2 cellular contexts compared by ENCODE assay signal in genomic region chrX:129721414-129721813, GRCh38.
TF ChIP-seq lines count a peak whose summit lies in the region.

No MANE protein-coding gene starts in this region.

TF ChIP-seq in K562, 482 proteins besides CTCF, POLR2A, EP300 and RAD21 (continues in another document):
- TF ChIP-seq MXD1 (CRISPR knock-in tag; IDR thresholded peaks at IDR 0.05; ENCODE audit: borderline replicate concordance, poor library complexity, severe bottlenecking) = no peak
- TF ChIP-seq NCOA4 (IDR thresholded peaks at IDR 0.05; ENCODE audit: partially characterized antibody) = no peak
- TF ChIP-seq MEIS2 (IDR thresholded peaks at IDR 0.05; ENCODE audit: partially characterized antibody) = no peak
- no peak for TF ChIP-seq HMG20B (CRISPR knock-in tag; IDR thresholded peaks at IDR 0.05)
- TF ChIP-seq MCM3 (IDR thresholded peaks at IDR 0.05) = no peak
- TF ChIP-seq, protein P1, sequence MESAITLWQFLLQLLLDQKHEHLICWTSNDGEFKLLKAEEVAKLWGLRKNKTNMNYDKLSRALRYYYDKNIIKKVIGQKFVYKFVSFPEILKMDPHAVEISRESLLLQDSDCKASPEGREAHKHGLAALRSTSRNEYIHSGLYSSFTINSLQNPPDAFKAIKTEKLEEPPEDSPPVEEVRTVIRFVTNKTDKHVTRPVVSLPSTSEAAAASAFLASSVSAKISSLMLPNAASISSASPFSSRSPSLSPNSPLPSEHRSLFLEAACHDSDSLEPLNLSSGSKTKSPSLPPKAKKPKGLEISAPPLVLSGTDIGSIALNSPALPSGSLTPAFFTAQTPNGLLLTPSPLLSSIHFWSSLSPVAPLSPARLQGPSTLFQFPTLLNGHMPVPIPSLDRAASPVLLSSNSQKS (CRISPR knock-in tag; IDR thresholded peaks at IDR 0.05) = no peak
- TF ChIP-seq PTRF (tag; IDR thresholded peaks at IDR 0.05) = no peak
- TF ChIP-seq CCAR2 (IDR thresholded peaks at IDR 0.05; ENCODE audit: low read depth, low read length) = no peak
- peak; percentile 62 for TF ChIP-seq ZFP36 (IDR thresholded peaks at IDR 0.05; ENCODE audit: low read depth, low read length, partially characterized antibody)
- TF ChIP-seq BRD4 (IDR thresholded peaks at IDR 0.05) = no peak
- TF ChIP-seq, protein P2, sequence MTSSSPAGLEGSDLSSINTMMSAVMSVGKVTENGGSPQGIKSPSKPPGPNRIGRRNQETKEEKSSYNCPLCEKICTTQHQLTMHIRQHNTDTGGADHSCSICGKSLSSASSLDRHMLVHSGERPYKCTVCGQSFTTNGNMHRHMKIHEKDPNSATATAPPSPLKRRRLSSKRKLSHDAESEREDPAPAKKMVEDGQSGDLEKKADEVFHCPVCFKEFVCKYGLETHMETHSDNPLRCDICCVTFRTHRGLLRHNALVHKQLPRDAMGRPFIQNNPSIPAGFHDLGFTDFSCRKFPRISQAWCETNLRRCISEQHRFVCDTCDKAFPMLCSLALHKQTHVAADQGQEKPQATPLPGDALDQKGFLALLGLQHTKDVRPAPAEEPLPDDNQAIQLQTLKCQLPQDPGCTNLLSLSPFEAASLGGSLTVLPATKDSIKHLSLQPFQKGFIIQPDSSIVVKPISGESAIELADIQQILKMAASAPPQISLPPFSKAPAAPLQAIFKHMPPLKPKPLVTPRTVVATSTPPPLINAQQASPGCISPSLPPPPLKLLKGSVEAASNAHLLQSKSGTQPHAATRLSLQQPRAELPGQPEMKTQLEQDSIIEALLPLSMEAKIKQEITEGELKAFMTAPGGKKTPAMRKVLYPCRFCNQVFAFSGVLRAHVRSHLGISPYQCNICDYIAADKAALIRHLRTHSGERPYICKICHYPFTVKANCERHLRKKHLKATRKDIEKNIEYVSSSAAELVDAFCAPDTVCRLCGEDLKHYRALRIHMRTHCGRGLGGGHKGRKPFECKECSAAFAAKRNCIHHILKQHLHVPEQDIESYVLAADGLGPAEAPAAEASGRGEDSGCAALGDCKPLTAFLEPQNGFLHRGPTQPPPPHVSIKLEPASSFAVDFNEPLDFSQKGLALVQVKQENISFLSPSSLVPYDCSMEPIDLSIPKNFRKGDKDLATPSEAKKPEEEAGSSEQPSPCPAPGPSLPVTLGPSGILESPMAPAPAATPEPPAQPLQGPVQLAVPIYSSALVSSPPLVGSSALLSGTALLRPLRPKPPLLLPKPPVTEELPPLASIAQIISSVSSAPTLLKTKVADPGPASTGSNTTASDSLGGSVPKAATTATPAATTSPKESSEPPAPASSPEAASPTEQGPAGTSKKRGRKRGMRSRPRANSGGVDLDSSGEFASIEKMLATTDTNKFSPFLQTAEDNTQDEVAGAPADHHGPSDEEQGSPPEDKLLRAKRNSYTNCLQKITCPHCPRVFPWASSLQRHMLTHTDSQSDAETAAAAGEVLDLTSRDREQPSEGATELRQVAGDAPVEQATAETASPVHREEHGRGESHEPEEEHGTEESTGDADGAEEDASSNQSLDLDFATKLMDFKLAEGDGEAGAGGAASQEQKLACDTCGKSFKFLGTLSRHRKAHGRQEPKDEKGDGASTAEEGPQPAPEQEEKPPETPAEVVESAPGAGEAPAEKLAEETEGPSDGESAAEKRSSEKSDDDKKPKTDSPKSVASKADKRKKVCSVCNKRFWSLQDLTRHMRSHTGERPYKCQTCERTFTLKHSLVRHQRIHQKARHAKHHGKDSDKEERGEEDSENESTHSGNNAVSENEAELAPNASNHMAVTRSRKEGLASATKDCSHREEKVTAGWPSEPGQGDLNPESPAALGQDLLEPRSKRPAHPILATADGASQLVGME (CRISPR knock-in tag; IDR thresholded peaks at IDR 0.05) = no peak
- TF ChIP-seq SIRT6 (IDR thresholded peaks at IDR 0.05; ENCODE audit: low read depth, low read length) = no peak

TF ChIP-seq in endothelial cell of umbilical vein, 7 proteins besides CTCF, POLR2A, EP300 and RAD21:
- TF ChIP-seq GATA2 (IDR thresholded peaks at IDR 0.05; ENCODE audit: insufficient read depth, insufficient read length, low read depth, low read length) (no peak), MYC (IDR thresholded peaks at IDR 0.05; ENCODE audit: low read depth, low read length) (no peak), FOS (IDR thresholded peaks at IDR 0.05; ENCODE audit: borderline replicate concordance, insufficient read depth, low read length) (no peak), POLR2AphosphoS5 (IDR thresholded peaks at IDR 0.05; ENCODE audit: insufficient read depth, low read depth, low read length) (no peak), MAX (IDR thresholded peaks at IDR 0.05; ENCODE audit: insufficient read depth, insufficient read length) (no peak), JUN (IDR thresholded peaks at IDR 0.05; ENCODE audit: borderline replicate concordance, insufficient read depth, insufficient read length, low read depth) (no peak), EZH2 (IDR thresholded peaks at IDR 0.05; ENCODE audit: borderline replicate concordance, low read depth, low read length, severe bottlenecking) (no peak)
